Comparison of ENCODE assay signal across 16 cellular contexts in genomic region chr1:145662502-145662901, GRCh38. TPM values are rescaled to one million over a fixed set of nuclear protein-coding genes. Genes with fewer than 3 reads are reported as not detected.
DNase-seq lines count a peak whose midpoint lies in the region; ATAC-seq and TF ChIP-seq lines count a peak whose summit lies in the region.
"Not testable (repeated sequence)": the region's sequence is repeated elsewhere in the genome, so short reads cannot be mapped to it uniquely, and the experiment has no call there.
"Had no signal": no experiment of that assay in that cellular context is flagged by ENCODE, and none has a peak within 500 bp of the region (broad histone marks: within the 10 kb centered on the region; RNA-seq: fewer than 3 reads in every experiment).

No MANE protein-coding gene starts in this region.

- not testable (repeated sequence) for H2AFZ ChIP-seq in PC-3 (ENCODE audit: low read length)

- H3K27ac Mint-ChIP-seq in activated T-cell treated with anti-CD3 and anti-CD28 coated beads, Interleukin-2, amount 50 U/mL, for 72 hours; stimulated activated effector memory CD8-positive, alpha-beta T cell treated with anti-CD3 and anti-CD28 coated beads, Interleukin-12 subunit alpha, Interleukin-12 subunit beta, amount 100 ng/mL, for 72 hours: not testable (repeated sequence)

- not testable (repeated sequence) for H3K27me3 ChIP-seq in PC-3 (ENCODE audit: low read length)

- peak; percentile 65 for ATAC-seq in HG03060 (IDR thresholded peaks at IDR 0.05; ENCODE audit: low read depth, unreplicated experiment)
- ATAC-seq in PC-3 = peak; percentile 64; the same call in 1 of the 2 replicates
- peak; percentile 69 to 73 for ATAC-seq in activated T-cell treated with anti-CD3 and anti-CD28 coated beads, Interleukin-2, amount 50 U/mL, for 72 hours (replicated peaks in 1 of 2)
- peak; percentile 83 for ATAC-seq in stimulated activated effector memory CD8-positive, alpha-beta T cell treated with anti-CD3 and anti-CD28 coated beads, Interleukin-12 subunit alpha, Interleukin-12 subunit beta, amount 100 ng/mL, for 72 hours

- H3K79me2 ChIP-seq in PC-3 (ENCODE audit: low read length) = not testable (repeated sequence)

- H3K27me3 Mint-ChIP-seq in activated T-cell treated with anti-CD3 and anti-CD28 coated beads, Interleukin-2, amount 50 U/mL, for 72 hours (ENCODE audit: low read depth) = not testable (repeated sequence)

- H3K4me3 ChIP-seq in PC-3 (ENCODE audit: low read length); epithelial cell of esophagus (ENCODE audit: low read length): not testable (repeated sequence)

- H3K36me3 ChIP-seq in PC-3 (ENCODE audit: low read depth, low read length) = not testable (repeated sequence)

- not testable (repeated sequence) for H3F3A ChIP-seq in PC-3 (ENCODE audit: low read length, unreplicated experiment)

- not testable (repeated sequence) for H3K36me3 Mint-ChIP-seq in activated T-cell treated with anti-CD3 and anti-CD28 coated beads, Interleukin-2, amount 50 U/mL, for 72 hours (ENCODE audit: insufficient read depth in 2 of 2)
- H3K36me3 Mint-ChIP-seq in stimulated activated effector memory CD8-positive, alpha-beta T cell treated with anti-CD3 and anti-CD28 coated beads, Interleukin-12 subunit alpha, Interleukin-12 subunit beta, amount 100 ng/mL, for 72 hours = peaks cover 10% of the 10 kb centered on the region

- CTCF ChIA-PET in PC-3 (lab: Charles Lee) = not testable (repeated sequence)

- H4K20me1 ChIP-seq in PC-3 (ENCODE audit: low read length) = not testable (repeated sequence)

- H3K9ac ChIP-seq in PC-3 (ENCODE audit: low read length) = not testable (repeated sequence)

- H3K9me3 Mint-ChIP-seq in activated T-cell treated with anti-CD3 and anti-CD28 coated beads, Interleukin-2, amount 50 U/mL, for 72 hours; stimulated activated effector memory CD8-positive, alpha-beta T cell treated with anti-CD3 and anti-CD28 coated beads, Interleukin-12 subunit alpha, Interleukin-12 subunit beta, amount 100 ng/mL, for 72 hours: not testable (repeated sequence)

- not testable (repeated sequence) for H3K4me1 Mint-ChIP-seq in activated T-cell treated with anti-CD3 and anti-CD28 coated beads, Interleukin-2, amount 50 U/mL, for 72 hours (ENCODE audit: low read depth); stimulated activated effector memory CD8-positive, alpha-beta T cell treated with anti-CD3 and anti-CD28 coated beads, Interleukin-12 subunit alpha, Interleukin-12 subunit beta, amount 100 ng/mL, for 72 hours

- H3K27ac ChIP-seq in PC-3 (ENCODE audit: low read length) = not testable (repeated sequence)

- H3K9me3 ChIP-seq in PC-3 (ENCODE audit: low read length) = not testable (repeated sequence)

- BruUV-seq in PC-3 (replicated peaks; lab: Mats Ljungman, UMichigan) = not testable (repeated sequence)

- POLR2A ChIA-PET in PC-3 (lab: Charles Lee; ENCODE audit: unreplicated experiment) = not testable (repeated sequence)

- H3K4me2 ChIP-seq in PC-3 (ENCODE audit: low read length) = not testable (repeated sequence)

- not testable (repeated sequence) for H3K4me1 ChIP-seq in PC-3 (ENCODE audit: insufficient read depth, low read length)

- H3K9me2 ChIP-seq in PC-3 (replicated peaks; ENCODE audit: low read length) = not testable (repeated sequence)

- intact Hi-C loops in PC-3 (cut with micrococcal nuclease) = not testable (repeated sequence)

- not testable (repeated sequence) for TF ChIP-seq CTCF in PC-3 (conservative IDR thresholded peaks at IDR 0.05; ENCODE audit: low read depth, low read length); epithelial cell of esophagus (IDR thresholded peaks at IDR 0.05; ENCODE audit: insufficient read depth, low read depth, low read length, missing control alignments)

- DNase-seq in DMS53 treated with DMSO at 0.1 percent for 48 hours (lab: John Stamatoyannopoulos, UW; ENCODE audit: unreplicated experiment) = peak; percentile 62
- DNase-seq in NCI-H1417 (lab: John Stamatoyannopoulos, UW) = peak; percentile 11 to 68 (median 62)
- DNase-seq in NCI-H345 (lab: John Stamatoyannopoulos, UW) = peak; percentile 92
- peak; percentile 19 for DNase-seq in PC-3
- peak in 1 of 2 donors; percentile 2 for DNase-seq in activated T-cell treated with anti-CD3 and anti-CD28 coated beads, Interleukin-2, amount 50 U/mL, for 72 hours
- DNase-seq in epithelial cell of esophagus (ENCODE audit: low read depth) = peak; percentile 2
- not testable (repeated sequence) for DNase-seq in stimulated activated effector memory CD8-positive, alpha-beta T cell treated with anti-CD3 and anti-CD28 coated beads, Interleukin-12 subunit alpha, Interleukin-12 subunit beta, amount 100 ng/mL, for 72 hours (ENCODE audit: low spot score in 2 of 2)

- H3K4me3 Mint-ChIP-seq in activated T-cell treated with anti-CD3 and anti-CD28 coated beads, Interleukin-2, amount 50 U/mL, for 72 hours; stimulated activated effector memory CD8-positive, alpha-beta T cell treated with anti-CD3 and anti-CD28 coated beads, Interleukin-12 subunit alpha, Interleukin-12 subunit beta, amount 100 ng/mL, for 72 hours: not testable (repeated sequence)

RNA-seq across cellular contexts. Expression of gene PDZK1, which starts 44.7 kb away (rescaled TPM):
- 2.3 and 4.2 TPM in 2 replicates for total RNA-seq in PC-3 (2014; rRNA removed)
- total RNA-seq in activated T-cell treated with anti-CD3 and anti-CD28 coated beads, Interleukin-2, amount 50 U/mL, for 72 hours = under 1 TPM; 0.39 to 0.41 TPM
- total RNA-seq: CD4-positive, alpha-beta memory T cell; HT1080; subcutaneous adipose tissue had no signal

RNA-seq across cellular contexts. Expression of gene GPR89A, which starts 54.7 kb away (rescaled TPM):
- total RNA-seq in PC-3 (2014; rRNA removed) = 38.3 and 47.9 TPM in 2 replicates
- 10 to 100 TPM; 27.8 to 28.2 TPM for total RNA-seq in activated T-cell treated with anti-CD3 and anti-CD28 coated beads, Interleukin-2, amount 50 U/mL, for 72 hours

RNA-seq across cellular contexts. Expression of gene CD160, which starts 56.8 kb away (rescaled TPM):
- total RNA-seq in PC-3 (2014; rRNA removed) = not detected in 2 replicates
- under 1 TPM in 1 of 2 donors, not detected in 1; 0.29 TPM for total RNA-seq in activated T-cell treated with anti-CD3 and anti-CD28 coated beads, Interleukin-2, amount 50 U/mL, for 72 hours
- total RNA-seq: A673; astrocyte; CD4-positive, alpha-beta memory T cell; endodermal cell; fibroblast of lung; HT1080; left lobe of liver; subcutaneous adipose tissue had no signal
